Comparison of ENCODE assay signal across 1 cellular context in the genomic region with DNA sequence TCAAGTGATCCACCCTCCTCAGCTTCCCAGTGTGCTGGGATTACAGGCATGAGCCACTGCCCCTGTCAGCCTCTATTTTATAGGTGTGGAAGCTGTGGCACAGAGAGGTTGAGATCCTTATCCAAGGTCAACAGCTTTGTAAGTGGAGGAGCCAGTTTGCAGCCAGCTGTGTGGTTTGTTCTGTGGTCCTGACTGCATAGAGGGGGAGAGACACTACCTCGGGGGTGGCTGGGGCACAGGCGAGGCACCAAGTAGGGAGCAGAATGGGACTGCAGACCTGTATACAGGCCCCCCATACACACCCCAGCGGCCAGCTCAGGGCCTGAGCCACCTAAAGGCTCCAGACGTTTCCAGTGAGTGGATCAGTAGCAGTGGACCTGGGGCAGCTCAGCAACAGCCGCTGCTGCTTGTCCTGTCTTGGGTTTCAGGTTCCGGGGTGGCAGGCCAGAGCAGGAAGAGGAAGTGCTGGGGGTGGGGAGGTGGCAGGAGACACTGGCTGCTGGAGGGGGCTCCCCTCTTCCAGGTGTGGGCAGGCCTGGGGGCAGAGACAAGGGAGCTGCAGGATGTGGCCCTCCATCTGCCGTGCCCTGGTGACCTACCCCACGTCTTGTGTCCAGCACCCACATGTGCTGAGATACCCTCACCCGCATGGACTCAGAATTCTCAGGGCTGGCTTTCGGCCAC.
TF ChIP-seq lines count a peak whose summit lies in the region.

No MANE protein-coding gene starts in this region.

TF ChIP-seq in GM23338, 12 proteins besides CTCF, POLR2A, EP300 and RAD21:
- TF ChIP-seq, protein P1, sequence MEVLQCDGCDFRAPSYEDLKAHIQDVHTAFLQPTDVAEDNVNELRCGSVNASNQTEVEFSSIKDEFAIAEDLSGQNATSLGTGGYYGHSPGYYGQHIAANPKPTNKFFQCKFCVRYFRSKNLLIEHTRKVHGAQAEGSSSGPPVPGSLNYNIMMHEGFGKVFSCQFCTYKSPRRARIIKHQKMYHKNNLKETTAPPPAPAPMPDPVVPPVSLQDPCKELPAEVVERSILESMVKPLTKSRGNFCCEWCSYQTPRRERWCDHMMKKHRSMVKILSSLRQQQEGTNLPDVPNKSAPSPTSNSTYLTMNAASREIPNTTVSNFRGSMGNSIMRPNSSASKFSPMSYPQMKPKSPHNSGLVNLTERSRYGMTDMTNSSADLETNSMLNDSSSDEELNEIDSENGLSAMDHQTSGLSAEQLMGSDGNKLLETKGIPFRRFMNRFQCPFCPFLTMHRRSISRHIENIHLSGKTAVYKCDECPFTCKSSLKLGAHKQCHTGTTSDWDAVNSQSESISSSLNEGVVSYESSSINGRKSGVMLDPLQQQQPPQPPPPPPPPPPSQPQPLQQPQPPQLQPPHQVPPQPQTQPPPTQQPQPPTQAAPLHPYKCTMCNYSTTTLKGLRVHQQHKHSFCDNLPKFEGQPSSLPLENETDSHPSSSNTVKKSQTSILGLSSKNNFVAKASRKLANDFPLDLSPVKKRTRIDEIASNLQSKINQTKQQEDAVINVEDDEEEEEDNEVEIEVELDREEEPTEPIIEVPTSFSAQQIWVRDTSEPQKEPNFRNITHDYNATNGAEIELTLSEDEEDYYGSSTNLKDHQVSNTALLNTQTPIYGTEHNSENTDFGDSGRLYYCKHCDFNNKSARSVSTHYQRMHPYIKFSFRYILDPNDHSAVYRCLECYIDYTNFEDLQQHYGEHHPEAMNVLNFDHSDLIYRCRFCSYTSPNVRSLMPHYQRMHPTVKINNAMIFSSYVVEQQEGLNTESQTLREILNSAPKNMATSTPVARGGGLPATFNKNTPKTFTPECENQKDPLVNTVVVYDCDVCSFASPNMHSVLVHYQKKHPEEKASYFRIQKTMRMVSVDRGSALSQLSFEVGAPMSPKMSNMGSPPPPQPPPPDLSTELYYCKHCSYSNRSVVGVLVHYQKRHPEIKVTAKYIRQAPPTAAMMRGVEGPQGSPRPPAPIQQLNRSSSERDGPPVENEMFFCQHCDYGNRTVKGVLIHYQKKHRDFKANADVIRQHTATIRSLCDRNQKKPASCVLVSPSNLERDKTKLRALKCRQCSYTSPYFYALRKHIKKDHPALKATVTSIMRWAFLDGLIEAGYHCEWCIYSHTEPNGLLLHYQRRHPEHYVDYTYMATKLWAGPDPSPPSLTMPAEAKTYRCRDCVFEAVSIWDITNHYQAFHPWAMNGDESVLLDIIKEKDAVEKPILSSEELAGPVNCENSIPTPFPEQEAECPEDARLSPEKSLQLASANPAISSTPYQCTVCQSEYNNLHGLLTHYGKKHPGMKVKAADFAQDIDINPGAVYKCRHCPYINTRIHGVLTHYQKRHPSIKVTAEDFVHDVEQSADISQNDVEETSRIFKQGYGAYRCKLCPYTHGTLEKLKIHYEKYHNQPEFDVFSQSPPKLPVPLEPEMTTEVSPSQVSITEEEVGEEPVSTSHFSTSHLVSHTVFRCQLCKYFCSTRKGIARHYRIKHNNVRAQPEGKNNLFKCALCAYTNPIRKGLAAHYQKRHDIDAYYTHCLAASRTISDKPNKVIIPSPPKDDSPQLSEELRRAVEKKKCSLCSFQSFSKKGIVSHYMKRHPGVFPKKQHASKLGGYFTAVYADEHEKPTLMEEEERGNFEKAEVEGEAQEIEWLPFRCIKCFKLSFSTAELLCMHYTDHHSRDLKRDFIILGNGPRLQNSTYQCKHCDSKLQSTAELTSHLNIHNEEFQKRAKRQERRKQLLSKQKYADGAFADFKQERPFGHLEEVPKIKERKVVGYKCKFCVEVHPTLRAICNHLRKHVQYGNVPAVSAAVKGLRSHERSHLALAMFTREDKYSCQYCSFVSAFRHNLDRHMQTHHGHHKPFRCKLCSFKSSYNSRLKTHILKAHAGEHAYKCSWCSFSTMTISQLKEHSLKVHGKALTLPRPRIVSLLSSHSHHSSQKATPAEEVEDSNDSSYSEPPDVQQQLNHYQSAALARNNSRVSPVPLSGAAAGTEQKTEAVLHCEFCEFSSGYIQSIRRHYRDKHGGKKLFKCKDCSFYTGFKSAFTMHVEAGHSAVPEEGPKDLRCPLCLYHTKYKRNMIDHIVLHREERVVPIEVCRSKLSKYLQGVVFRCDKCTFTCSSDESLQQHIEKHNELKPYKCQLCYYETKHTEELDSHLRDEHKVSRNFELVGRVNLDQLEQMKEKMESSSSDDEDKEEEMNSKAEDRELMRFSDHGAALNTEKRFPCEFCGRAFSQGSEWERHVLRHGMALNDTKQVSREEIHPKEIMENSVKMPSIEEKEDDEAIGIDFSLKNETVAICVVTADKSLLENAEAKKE (CRISPR knock-in tag; IDR thresholded peaks at IDR 0.05), result no peak
- TF ChIP-seq STAT1 (IDR thresholded peaks at IDR 0.05; ENCODE audit: unreplicated experiment), result no peak
- TF ChIP-seq, protein P2, sequence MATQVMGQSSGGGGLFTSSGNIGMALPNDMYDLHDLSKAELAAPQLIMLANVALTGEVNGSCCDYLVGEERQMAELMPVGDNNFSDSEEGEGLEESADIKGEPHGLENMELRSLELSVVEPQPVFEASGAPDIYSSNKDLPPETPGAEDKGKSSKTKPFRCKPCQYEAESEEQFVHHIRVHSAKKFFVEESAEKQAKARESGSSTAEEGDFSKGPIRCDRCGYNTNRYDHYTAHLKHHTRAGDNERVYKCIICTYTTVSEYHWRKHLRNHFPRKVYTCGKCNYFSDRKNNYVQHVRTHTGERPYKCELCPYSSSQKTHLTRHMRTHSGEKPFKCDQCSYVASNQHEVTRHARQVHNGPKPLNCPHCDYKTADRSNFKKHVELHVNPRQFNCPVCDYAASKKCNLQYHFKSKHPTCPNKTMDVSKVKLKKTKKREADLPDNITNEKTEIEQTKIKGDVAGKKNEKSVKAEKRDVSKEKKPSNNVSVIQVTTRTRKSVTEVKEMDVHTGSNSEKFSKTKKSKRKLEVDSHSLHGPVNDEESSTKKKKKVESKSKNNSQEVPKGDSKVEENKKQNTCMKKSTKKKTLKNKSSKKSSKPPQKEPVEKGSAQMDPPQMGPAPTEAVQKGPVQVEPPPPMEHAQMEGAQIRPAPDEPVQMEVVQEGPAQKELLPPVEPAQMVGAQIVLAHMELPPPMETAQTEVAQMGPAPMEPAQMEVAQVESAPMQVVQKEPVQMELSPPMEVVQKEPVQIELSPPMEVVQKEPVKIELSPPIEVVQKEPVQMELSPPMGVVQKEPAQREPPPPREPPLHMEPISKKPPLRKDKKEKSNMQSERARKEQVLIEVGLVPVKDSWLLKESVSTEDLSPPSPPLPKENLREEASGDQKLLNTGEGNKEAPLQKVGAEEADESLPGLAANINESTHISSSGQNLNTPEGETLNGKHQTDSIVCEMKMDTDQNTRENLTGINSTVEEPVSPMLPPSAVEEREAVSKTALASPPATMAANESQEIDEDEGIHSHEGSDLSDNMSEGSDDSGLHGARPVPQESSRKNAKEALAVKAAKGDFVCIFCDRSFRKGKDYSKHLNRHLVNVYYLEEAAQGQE (IDR thresholded peaks at IDR 0.05; ENCODE audit: unreplicated experiment), result no peak
- no peak for TF ChIP-seq POLR2AphosphoS5 (IDR thresholded peaks at IDR 0.05; ENCODE audit: low read depth)
- TF ChIP-seq EZH2 (IDR thresholded peaks at IDR 0.05; ENCODE audit: low read depth, unreplicated experiment), result no peak
- no peak for TF ChIP-seq ZNF331 (CRISPR knock-in tag; IDR thresholded peaks at IDR 0.05; ENCODE audit: low read depth)
- TF ChIP-seq, protein P3, sequence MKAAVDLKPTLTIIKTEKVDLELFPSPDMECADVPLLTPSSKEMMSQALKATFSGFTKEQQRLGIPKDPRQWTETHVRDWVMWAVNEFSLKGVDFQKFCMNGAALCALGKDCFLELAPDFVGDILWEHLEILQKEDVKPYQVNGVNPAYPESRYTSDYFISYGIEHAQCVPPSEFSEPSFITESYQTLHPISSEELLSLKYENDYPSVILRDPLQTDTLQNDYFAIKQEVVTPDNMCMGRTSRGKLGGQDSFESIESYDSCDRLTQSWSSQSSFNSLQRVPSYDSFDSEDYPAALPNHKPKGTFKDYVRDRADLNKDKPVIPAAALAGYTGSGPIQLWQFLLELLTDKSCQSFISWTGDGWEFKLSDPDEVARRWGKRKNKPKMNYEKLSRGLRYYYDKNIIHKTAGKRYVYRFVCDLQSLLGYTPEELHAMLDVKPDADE (IDR thresholded peaks at IDR 0.05), result no peak
- TF ChIP-seq NANOG (IDR thresholded peaks at IDR 0.05; ENCODE audit: borderline replicate concordance), result no peak
- TF ChIP-seq JUNB (IDR thresholded peaks at IDR 0.05; ENCODE audit: unreplicated experiment), result no peak
- TF ChIP-seq ZNF114 (CRISPR knock-in tag; IDR thresholded peaks at IDR 0.05), result no peak
- TF ChIP-seq EZH2phosphoT487 (IDR thresholded peaks at IDR 0.05; ENCODE audit: unreplicated experiment), result no peak
- no peak for TF ChIP-seq CREB1 (CRISPR knock-in tag; IDR thresholded peaks at IDR 0.05; ENCODE audit: low read depth)
